16 cellular contexts compared by ENCODE assay signal in genomic region chr2:104874230-104874629, GRCh38. TPM values are rescaled to one million over a fixed set of nuclear protein-coding genes. Genes with fewer than 3 reads are reported as not detected.
A peak's percentile ranks its signal among the peaks of the same experiment; 100 is the strongest.
DNase-seq lines count a peak whose midpoint lies in the region; ATAC-seq and TF ChIP-seq lines count a peak whose summit lies in the region.
"Had no signal": no experiment of that assay in that cellular context is flagged by ENCODE, and none has a peak within 500 bp of the region (broad histone marks: within the 10 kb centered on the region; RNA-seq: fewer than 3 reads in every experiment).

No MANE protein-coding gene starts in this region.

- in situ Hi-C loops in GM13977 (cut with MboI; ENCODE audit: low pct_unique_long_range_greater_than_20kb, low sequenced_read_pairs, unreplicated experiment) = loop anchor here (25.0 kb wide), 1 partner anchor 1712 kb away; no protein-coding TSS in a partner anchor

- peaks cover 23% of the 10 kb centered on the region for H3K27me3 Mint-ChIP-seq in osteocyte (ENCODE audit: unreplicated experiment)

- no peak overlapping the region for H3K4me3 ChIP-seq in dorsolateral prefrontal cortex
- H3K4me3 ChIP-seq in kidney epithelial cell (ENCODE audit: low read depth, low read length) = peak overlapping the region; percentile 19
- H3K4me3 ChIP-seq: K562 had no signal

- H3K36me3 ChIP-seq in kidney epithelial cell (ENCODE audit: control insufficient read depth, insufficient read depth, low read length) = no peaks in the 10 kb centered on the region
- H3K36me3 ChIP-seq: SJSA1 had no signal

- no peak overlapping the region for H3K27ac Mint-ChIP-seq in osteocyte (ENCODE audit: unreplicated experiment)
- H3K27ac Mint-ChIP-seq: CD4-positive, CD25-positive, alpha-beta regulatory T cell had no signal

- H3K9me3 Mint-ChIP-seq in osteocyte (ENCODE audit: unreplicated experiment) = no peaks in the 10 kb centered on the region

- H3K27me3 ChIP-seq in dorsolateral prefrontal cortex (peaks cover 0 to 8% (median 0%) of the 10 kb centered on the region in 45 donors), kidney epithelial cell (ENCODE audit: control insufficient read depth, insufficient read depth, low read length) (peaks cover 14% of the 10 kb centered on the region)

- no peak for ATAC-seq in HG02571 (IDR thresholded peaks at IDR 0.05; ENCODE audit: unreplicated experiment)
- no peak for ATAC-seq in sciatic nerve
- no peak for ATAC-seq in GM21619 (IDR thresholded peaks at IDR 0.05; ENCODE audit: unreplicated experiment)

- H3K36me3 Mint-ChIP-seq in osteocyte (ENCODE audit: unreplicated experiment) = no peaks in the 10 kb centered on the region
- H3K36me3 Mint-ChIP-seq: CD4-positive, CD25-positive, alpha-beta regulatory T cell had no signal

- DNase-seq in GM13977 (ENCODE audit: low spot score) (peak; percentile 12), dorsolateral prefrontal cortex (no peak), kidney epithelial cell (ENCODE audit: low read depth) (no peak), osteocyte (ENCODE audit: extremely low spot score, unreplicated experiment) (peak; percentile 63), NCI-H146 treated with DMSO at 0.1 percent for 48 hours (lab: John Stamatoyannopoulos, UW; ENCODE audit: unreplicated experiment) (no peak), sciatic nerve (ENCODE audit: low spot score) (no peak)
- DNase-seq: CD4-positive, CD25-positive, alpha-beta regulatory T cell; NCI-H1436 treated with DMSO at 0.1 percent for 48 hours; NCI-H2081; NCI-H774 had no signal

- H3K4me1 Mint-ChIP-seq in osteocyte (ENCODE audit: unreplicated experiment) = peaks cover 22% of the 10 kb centered on the region

- intact Hi-C loops in dorsolateral prefrontal cortex (cut with DNase I) (loop anchor here (5.0 to 10.0 kb wide), 8 partner anchors 68 to 919 kb away; partner anchors contain the start of gene MRPS9 (in 1 of the 2)), sciatic nerve (cut with DNase I) (no loop called here)

- TF ChIP-seq CTCF in GM13977 (IDR thresholded peaks at IDR 0.05; ENCODE audit: extremely low read depth, insufficient read depth, missing control alignments) (no peak), dorsolateral prefrontal cortex (IDR thresholded peaks at IDR 0.05 in 54 of 56, conservative IDR thresholded peaks at IDR 0.05 in 2 of 56; ENCODE audit: low read depth in 1 of 56, partially characterized antibody in 56 of 56) (no peak), kidney epithelial cell (IDR thresholded peaks at IDR 0.05; ENCODE audit: insufficient read depth, low read length, poor library complexity, severe bottlenecking) (no peak), osteocyte (IDR thresholded peaks at IDR 0.05) (no peak)

- H3K27ac ChIP-seq in dorsolateral prefrontal cortex = peak overlapping the region in 45 of 59 donors; percentile 29 to 99 (median 96)
- H3K27ac ChIP-seq: A549, SJSA1 had no signal

- H3K4me3 Mint-ChIP-seq in osteocyte (ENCODE audit: unreplicated experiment) = no peak overlapping the region
- H3K4me3 Mint-ChIP-seq: CD4-positive, CD25-positive, alpha-beta regulatory T cell had no signal

RNA-seq across cellular contexts. Expression of gene POU3F3, which starts 20.3 kb away (rescaled TPM):
- total RNA-seq in dorsolateral prefrontal cortex (100 to 1,000 TPM in 4 of 120 experiments, 10 to 100 TPM in 116; 43.0 to 120 (median 66.2) TPM), kidney epithelial cell (18.2 and 19.0 TPM in 2 replicates), osteocyte (35.5 TPM in 2 replicates), sciatic nerve (not detected)
- total RNA-seq: CD4-positive, CD25-positive, alpha-beta regulatory T cell; K562; NCI-H460 had no signal

Comparison
In these comparisons a context has a peak if more than half of its experiments do, and no peak if none do; other contexts are left out.
1. DNase-seq: peak in GM13977 (single experiment) and osteocyte (single experiment); none in dorsolateral prefrontal cortex (0 of 10), kidney epithelial cell (single experiment), NCI-H146 treated with DMSO at 0.1 percent for 48 hours (single experiment) and sciatic nerve (single experiment).
2. RNA of gene POU3F3, which starts 20.3 kb away (total RNA-seq): 43.0 to 120 TPM in dorsolateral prefrontal cortex, 35.5 TPM in osteocyte and 18.2 to 19.0 TPM in kidney epithelial cell; not detected in sciatic nerve (single experiment); every median in the first group is over 10 times any median in the second.